ENCODE assay signal across 1 cellular context in the genomic region with DNA sequence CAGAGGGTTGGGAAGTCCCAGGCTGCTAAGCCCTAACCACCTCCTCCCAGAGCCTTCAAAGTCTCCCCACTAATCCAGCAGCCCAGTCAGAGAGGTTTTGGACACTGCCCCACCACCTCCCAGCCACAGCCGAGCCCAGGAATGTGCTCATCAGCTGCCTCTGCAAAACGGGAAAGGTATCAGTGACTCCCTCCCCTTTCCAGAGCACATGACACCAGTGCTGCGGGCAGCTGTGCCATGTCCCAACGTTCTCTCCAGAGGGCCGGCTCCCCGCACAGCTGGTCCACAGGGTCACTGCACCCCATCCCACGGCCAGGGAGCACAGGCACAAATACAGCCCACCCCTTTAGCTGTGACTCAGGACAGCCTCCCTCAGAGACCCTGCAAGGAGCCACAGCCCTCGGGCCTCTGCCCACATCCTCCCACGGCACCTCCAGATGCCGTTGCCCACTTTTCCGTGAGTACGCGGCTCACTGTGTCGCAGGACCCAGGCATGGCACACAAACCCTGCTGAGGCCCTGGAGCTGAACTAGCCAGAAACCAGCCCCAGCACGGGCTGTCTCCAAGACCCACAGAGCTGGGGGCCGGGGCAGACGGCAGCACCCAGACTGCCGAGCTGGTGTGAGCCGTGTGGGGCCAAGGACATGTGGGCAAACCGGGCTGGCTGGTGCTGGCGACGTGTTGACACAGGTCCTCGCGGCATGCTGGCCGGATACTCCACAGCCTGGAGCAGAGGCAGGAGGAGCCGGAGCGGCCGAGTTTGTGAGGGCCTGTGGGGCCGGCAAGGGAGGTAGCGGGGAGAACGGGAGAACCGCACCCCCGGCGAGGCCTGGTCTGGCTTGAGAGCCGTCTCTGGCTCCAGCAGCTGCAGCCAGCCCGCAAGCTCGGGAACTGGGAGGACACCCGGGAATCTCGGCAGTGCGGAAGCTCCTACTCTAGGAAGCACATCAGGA.
TF ChIP-seq lines count a peak whose summit lies in the region.

No MANE protein-coding gene starts in this region.

TF ChIP-seq in HepG2, 621 proteins besides CTCF, POLR2A, EP300 and RAD21 (continued from another document and continues in another):
- TF ChIP-seq ZNF674 (CRISPR knock-in tag; IDR thresholded peaks at IDR 0.05; ENCODE audit: low read depth), result no peak
- TF ChIP-seq ZIK1 (CRISPR knock-in tag; IDR thresholded peaks at IDR 0.05; ENCODE audit: borderline replicate concordance, low read depth), result no peak
- peak; percentile 50; the same call in 1 of the 2 replicates for TF ChIP-seq FOXC1 (CRISPR knock-in tag; IDR thresholded peaks at IDR 0.05; ENCODE audit: borderline replicate concordance)
- TF ChIP-seq, protein P1, sequence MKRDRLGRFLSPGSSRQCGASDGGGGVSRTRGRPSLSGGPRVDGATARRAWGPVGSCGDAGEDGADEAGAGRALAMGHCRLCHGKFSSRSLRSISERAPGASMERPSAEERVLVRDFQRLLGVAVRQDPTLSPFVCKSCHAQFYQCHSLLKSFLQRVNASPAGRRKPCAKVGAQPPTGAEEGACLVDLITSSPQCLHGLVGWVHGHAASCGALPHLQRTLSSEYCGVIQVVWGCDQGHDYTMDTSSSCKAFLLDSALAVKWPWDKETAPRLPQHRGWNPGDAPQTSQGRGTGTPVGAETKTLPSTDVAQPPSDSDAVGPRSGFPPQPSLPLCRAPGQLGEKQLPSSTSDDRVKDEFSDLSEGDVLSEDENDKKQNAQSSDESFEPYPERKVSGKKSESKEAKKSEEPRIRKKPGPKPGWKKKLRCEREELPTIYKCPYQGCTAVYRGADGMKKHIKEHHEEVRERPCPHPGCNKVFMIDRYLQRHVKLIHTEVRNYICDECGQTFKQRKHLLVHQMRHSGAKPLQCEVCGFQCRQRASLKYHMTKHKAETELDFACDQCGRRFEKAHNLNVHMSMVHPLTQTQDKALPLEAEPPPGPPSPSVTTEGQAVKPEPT (CRISPR knock-in tag; IDR thresholded peaks at IDR 0.05; ENCODE audit: low read depth), result no peak
- TF ChIP-seq ZNF121 (CRISPR knock-in tag; IDR thresholded peaks at IDR 0.05), result no peak
- TF ChIP-seq, protein P2, sequence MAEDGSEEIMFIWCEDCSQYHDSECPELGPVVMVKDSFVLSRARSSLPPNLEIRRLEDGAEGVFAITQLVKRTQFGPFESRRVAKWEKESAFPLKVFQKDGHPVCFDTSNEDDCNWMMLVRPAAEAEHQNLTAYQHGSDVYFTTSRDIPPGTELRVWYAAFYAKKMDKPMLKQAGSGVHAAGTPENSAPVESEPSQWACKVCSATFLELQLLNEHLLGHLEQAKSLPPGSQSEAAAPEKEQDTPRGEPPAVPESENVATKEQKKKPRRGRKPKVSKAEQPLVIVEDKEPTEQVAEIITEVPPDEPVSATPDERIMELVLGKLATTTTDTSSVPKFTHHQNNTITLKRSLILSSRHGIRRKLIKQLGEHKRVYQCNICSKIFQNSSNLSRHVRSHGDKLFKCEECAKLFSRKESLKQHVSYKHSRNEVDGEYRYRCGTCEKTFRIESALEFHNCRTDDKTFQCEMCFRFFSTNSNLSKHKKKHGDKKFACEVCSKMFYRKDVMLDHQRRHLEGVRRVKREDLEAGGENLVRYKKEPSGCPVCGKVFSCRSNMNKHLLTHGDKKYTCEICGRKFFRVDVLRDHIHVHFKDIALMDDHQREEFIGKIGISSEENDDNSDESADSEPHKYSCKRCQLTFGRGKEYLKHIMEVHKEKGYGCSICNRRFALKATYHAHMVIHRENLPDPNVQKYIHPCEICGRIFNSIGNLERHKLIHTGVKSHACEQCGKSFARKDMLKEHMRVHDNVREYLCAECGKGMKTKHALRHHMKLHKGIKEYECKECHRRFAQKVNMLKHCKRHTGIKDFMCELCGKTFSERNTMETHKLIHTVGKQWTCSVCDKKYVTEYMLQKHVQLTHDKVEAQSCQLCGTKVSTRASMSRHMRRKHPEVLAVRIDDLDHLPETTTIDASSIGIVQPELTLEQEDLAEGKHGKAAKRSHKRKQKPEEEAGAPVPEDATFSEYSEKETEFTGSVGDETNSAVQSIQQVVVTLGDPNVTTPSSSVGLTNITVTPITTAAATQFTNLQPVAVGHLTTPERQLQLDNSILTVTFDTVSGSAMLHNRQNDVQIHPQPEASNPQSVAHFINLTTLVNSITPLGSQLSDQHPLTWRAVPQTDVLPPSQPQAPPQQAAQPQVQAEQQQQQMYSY (CRISPR knock-in tag; IDR thresholded peaks at IDR 0.05), result peak; percentile 76; the same call in 1 of the 2 replicates
- TF ChIP-seq SP2 (CRISPR knock-in tag; IDR thresholded peaks at IDR 0.05), result no peak
- no peak for TF ChIP-seq TAF15 (IDR thresholded peaks at IDR 0.05; ENCODE audit: low read depth, low read length, poor library complexity, severe bottlenecking)
- TF ChIP-seq SRY (CRISPR knock-in tag; IDR thresholded peaks at IDR 0.05), result 0 out of 2 replicates have a peak, but pooled peaks have one; percentile 10
- TF ChIP-seq NFKBIZ (CRISPR knock-in tag; IDR thresholded peaks at IDR 0.05), result no peak
- TF ChIP-seq, protein P3, sequence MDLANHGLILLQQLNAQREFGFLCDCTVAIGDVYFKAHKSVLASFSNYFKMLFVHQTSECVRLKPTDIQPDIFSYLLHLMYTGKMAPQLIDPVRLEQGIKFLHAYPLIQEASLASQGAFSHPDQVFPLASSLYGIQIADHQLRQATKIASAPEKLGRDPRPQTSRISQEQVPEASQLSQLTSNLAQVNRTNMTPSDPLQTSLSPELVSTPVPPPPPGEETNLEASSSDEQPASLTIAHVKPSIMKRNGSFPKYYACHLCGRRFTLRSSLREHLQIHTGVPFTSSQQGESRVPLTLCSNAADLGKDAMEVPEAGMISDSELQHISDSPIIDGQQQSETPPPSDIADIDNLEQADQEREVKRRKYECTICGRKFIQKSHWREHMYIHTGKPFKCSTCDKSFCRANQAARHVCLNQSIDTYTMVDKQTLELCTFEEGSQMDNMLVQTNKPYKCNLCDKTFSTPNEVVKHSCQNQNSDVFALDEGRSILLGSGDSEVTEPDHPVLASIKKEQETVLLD (CRISPR knock-in tag; IDR thresholded peaks at IDR 0.05; ENCODE audit: low read depth), result no peak; the same call in 1 of the 2 replicates
- TF ChIP-seq ARNTL (CRISPR knock-in tag; IDR thresholded peaks at IDR 0.05), result no peak
- TF ChIP-seq SPEN (CRISPR knock-in tag; IDR thresholded peaks at IDR 0.05; ENCODE audit: low read depth), result 0 out of 2 replicates have a peak, but pooled peaks have one; percentile 14
- TF ChIP-seq TSC22D2 (CRISPR knock-in tag; IDR thresholded peaks at IDR 0.05; ENCODE audit: borderline replicate concordance), result no peak
- TF ChIP-seq, protein P4, sequence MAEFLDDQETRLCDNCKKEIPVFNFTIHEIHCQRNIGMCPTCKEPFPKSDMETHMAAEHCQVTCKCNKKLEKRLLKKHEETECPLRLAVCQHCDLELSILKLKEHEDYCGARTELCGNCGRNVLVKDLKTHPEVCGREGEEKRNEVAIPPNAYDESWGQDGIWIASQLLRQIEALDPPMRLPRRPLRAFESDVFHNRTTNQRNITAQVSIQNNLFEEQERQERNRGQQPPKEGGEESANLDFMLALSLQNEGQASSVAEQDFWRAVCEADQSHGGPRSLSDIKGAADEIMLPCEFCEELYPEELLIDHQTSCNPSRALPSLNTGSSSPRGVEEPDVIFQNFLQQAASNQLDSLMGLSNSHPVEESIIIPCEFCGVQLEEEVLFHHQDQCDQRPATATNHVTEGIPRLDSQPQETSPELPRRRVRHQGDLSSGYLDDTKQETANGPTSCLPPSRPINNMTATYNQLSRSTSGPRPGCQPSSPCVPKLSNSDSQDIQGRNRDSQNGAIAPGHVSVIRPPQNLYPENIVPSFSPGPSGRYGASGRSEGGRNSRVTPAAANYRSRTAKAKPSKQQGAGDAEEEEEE (CRISPR knock-in tag; IDR thresholded peaks at IDR 0.05; ENCODE audit: borderline replicate concordance), result no peak
- TF ChIP-seq, protein P5, sequence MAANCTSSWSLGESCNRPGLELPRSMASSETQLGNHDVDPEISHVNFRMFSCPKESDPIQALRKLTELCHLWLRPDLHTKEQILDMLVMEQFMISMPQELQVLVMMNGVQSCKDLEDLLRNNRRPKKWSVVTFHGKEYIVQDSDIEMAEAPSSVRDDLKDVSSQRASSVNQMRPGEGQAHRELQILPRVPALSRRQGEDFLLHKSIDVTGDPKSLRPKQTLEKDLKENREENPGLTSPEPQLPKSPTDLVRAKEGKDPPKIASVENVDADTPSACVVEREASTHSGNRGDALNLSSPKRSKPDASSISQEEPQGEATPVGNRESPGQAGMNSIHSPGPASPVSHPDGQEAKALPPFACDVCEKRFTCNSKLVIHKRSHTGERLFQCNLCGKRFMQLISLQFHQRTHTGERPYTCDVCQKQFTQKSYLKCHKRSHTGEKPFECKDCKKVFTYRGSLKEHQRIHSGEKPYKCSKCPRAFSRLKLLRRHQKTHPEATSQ (CRISPR knock-in tag; IDR thresholded peaks at IDR 0.05; ENCODE audit: borderline replicate concordance), result no peak
- TF ChIP-seq PAX8 (CRISPR knock-in tag; IDR thresholded peaks at IDR 0.05; ENCODE audit: borderline replicate concordance), result no peak
- no peak for TF ChIP-seq IRF2 (CRISPR knock-in tag; IDR thresholded peaks at IDR 0.05)
- TF ChIP-seq, protein P6, sequence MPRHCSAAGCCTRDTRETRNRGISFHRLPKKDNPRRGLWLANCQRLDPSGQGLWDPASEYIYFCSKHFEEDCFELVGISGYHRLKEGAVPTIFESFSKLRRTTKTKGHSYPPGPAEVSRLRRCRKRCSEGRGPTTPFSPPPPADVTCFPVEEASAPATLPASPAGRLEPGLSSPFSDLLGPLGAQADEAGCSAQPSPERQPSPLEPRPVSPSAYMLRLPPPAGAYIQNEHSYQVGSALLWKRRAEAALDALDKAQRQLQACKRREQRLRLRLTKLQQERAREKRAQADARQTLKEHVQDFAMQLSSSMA (CRISPR knock-in tag; IDR thresholded peaks at IDR 0.05), result no peak
- TF ChIP-seq, protein P7, sequence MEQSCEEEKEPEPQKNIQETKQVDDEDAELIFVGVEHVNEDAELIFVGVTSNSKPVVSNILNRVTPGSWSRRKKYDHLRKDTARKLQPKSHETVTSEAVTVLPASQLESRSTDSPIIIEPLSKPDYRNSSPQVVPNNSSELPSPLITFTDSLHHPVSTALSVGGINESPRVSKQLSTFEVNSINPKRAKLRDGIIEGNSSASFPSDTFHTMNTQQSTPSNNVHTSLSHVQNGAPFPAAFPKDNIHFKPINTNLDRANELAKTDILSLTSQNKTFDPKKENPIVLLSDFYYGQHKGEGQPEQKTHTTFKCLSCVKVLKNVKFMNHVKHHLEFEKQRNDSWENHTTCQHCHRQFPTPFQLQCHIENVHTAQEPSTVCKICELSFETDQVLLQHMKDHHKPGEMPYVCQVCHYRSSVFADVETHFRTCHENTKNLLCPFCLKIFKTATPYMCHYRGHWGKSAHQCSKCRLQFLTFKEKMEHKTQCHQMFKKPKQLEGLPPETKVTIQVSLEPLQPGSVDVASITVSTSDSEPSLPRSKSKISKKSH (CRISPR knock-in tag; IDR thresholded peaks at IDR 0.05; ENCODE audit: borderline replicate concordance), result no peak
- no peak for TF ChIP-seq ZC3H4 (CRISPR knock-in tag; IDR thresholded peaks at IDR 0.05; ENCODE audit: borderline replicate concordance)
- no peak for TF ChIP-seq ZNF7 (CRISPR knock-in tag; IDR thresholded peaks at IDR 0.05)
- TF ChIP-seq, protein P8, sequence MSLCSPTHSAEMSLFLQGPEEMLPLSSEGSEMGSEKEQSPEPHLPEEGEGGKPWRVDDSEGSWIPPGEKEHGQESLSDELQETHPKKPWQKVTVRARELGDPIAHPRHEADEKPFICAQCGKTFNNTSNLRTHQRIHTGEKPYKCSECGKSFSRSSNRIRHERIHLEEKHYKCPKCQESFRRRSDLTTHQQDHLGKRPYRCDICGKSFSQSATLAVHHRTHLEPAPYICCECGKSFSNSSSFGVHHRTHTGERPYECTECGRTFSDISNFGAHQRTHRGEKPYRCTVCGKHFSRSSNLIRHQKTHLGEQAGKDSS (CRISPR knock-in tag; IDR thresholded peaks at IDR 0.05; ENCODE audit: borderline replicate concordance, low read depth), result no peak
- TF ChIP-seq, protein P9, sequence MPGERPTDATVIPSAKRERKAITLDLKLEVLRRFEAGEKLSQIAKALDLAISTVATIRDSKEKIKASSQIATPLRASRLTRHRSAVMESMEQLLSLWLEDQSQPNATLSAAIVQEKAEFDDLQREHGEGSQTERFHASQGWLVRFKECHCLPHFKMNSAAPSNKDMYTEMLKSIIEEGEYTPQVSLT (CRISPR knock-in tag; IDR thresholded peaks at IDR 0.05; ENCODE audit: borderline replicate concordance, low read depth), result no peak
- TF ChIP-seq SYNCRIP (IDR thresholded peaks at IDR 0.05; ENCODE audit: insufficient read depth, low read depth, low read length), result no peak
- no peak for TF ChIP-seq IRX3 (CRISPR knock-in tag; IDR thresholded peaks at IDR 0.05; ENCODE audit: borderline replicate concordance, low read depth)
- TF ChIP-seq, protein P10, sequence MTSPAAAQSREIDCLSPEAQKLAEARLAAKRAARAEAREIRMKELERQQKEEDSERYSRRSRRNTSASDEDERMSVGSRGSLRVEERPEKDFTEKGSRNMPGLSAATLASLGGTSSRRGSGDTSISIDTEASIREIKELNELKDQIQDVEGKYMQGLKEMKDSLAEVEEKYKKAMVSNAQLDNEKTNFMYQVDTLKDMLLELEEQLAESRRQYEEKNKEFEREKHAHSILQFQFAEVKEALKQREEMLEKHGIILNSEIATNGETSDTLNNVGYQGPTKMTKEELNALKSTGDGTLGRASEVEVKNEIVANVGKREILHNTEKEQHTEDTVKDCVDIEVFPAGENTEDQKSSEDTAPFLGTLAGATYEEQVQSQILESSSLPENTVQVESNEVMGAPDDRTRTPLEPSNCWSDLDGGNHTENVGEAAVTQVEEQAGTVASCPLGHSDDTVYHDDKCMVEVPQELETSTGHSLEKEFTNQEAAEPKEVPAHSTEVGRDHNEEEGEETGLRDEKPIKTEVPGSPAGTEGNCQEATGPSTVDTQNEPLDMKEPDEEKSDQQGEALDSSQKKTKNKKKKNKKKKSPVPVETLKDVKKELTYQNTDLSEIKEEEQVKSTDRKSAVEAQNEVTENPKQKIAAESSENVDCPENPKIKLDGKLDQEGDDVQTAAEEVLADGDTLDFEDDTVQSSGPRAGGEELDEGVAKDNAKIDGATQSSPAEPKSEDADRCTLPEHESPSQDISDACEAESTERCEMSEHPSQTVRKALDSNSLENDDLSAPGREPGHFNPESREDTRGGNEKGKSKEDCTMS (CRISPR knock-in tag; conservative IDR thresholded peaks at IDR 0.05), result no peak
- no peak for TF ChIP-seq ZNF382 (CRISPR knock-in tag; IDR thresholded peaks at IDR 0.05; ENCODE audit: borderline replicate concordance)
- no peak for TF ChIP-seq SMAD9 (CRISPR knock-in tag; IDR thresholded peaks at IDR 0.05)
- TF ChIP-seq ZNF205 (CRISPR knock-in tag; IDR thresholded peaks at IDR 0.05), result no peak
- no peak for TF ChIP-seq ZNF10 (CRISPR knock-in tag; IDR thresholded peaks at IDR 0.05; ENCODE audit: borderline replicate concordance, low read depth)
- TF ChIP-seq RFX5 (IDR thresholded peaks at IDR 0.05; ENCODE audit: low read depth, low read length), result no peak
- TF ChIP-seq CCDC6 (CRISPR knock-in tag; IDR thresholded peaks at IDR 0.05), result no peak
- TF ChIP-seq, protein P11, sequence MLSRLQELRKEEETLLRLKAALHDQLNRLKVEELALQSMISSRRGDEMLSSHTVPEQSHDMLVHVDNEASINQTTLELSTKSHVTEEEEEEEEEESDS (CRISPR knock-in tag; IDR thresholded peaks at IDR 0.05; ENCODE audit: borderline replicate concordance), result no peak
- TF ChIP-seq CENPX (CRISPR knock-in tag; IDR thresholded peaks at IDR 0.05), result no peak
- no peak for TF ChIP-seq ZEB1 (IDR thresholded peaks at IDR 0.05; ENCODE audit: insufficient replicate concordance, low read depth)
- no peak for TF ChIP-seq ZNF558 (CRISPR knock-in tag; IDR thresholded peaks at IDR 0.05; ENCODE audit: borderline replicate concordance)
- no peak for TF ChIP-seq PHB2 (IDR thresholded peaks at IDR 0.05; ENCODE audit: partially characterized antibody)
- TF ChIP-seq, protein P12, sequence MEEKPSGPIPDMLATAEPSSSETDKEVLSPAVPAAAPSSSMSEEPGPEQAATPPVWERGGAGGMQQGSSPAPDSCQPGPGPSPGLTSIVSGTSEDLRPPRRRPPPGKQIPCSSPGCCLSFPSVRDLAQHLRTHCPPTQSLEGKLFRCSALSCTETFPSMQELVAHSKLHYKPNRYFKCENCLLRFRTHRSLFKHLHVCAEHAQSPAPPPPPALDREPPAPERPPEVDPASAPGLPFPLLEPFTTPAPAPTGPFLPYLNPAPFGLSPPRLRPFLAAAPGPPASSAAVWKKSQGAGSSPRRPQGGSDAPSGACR (CRISPR knock-in tag; IDR thresholded peaks at IDR 0.05), result no peak
- no peak for TF ChIP-seq ZNF709 (CRISPR knock-in tag; IDR thresholded peaks at IDR 0.05)
